Comparison of ENCODE assay signal across 12 cellular contexts in genomic region chr11:11980200-11980599, GRCh38. TPM values are rescaled to one million over a fixed set of nuclear protein-coding genes. Genes with fewer than 3 reads are reported as not detected.
A peak's percentile ranks its signal among the peaks of the same experiment; 100 is the strongest.
DNase-seq lines count a peak whose midpoint lies in the region; ATAC-seq, FAIRE-seq and TF ChIP-seq lines count a peak whose summit lies in the region.
"Had no signal": no experiment of that assay in that cellular context is flagged by ENCODE, and none has a peak within 500 bp of the region (broad histone marks: within the 10 kb centered on the region; RNA-seq: fewer than 3 reads in every experiment).

No MANE protein-coding gene starts in this region.

- H3K27me3 ChIP-seq in AG04450 (ENCODE audit: control insufficient read depth, insufficient read depth, low read length) (no peaks in the 10 kb centered on the region), ascending aorta (no peaks in the 10 kb centered on the region), keratinocyte (ENCODE audit: control insufficient read depth, extremely low read depth, insufficient read depth, low read length) (no peaks in the 10 kb centered on the region), skeletal muscle satellite cell (ENCODE audit: control insufficient read depth, insufficient read depth, low read length) (no peaks in the 10 kb centered on the region)

- ATAC-seq in HG02759 (IDR thresholded peaks at IDR 0.05; ENCODE audit: unreplicated experiment), result no peak
- no peak for ATAC-seq in HG03439 (IDR thresholded peaks at IDR 0.05; ENCODE audit: unreplicated experiment)
- no peak for ATAC-seq in GM21619 (IDR thresholded peaks at IDR 0.05; ENCODE audit: unreplicated experiment)

- intact Hi-C loops in ascending aorta (cut with DNase I), result no loop called here

- H3K9ac ChIP-seq in keratinocyte (ENCODE audit: control insufficient read depth, extremely low read depth, insufficient read depth, low read length) (no peak overlapping the region), skeletal muscle satellite cell (ENCODE audit: low read depth, low read length) (peak overlapping the region; percentile 60)

- H4K20me1 ChIP-seq in keratinocyte (ENCODE audit: control insufficient read depth, extremely low read depth, insufficient read depth, low read length), result no peaks in the 10 kb centered on the region

- H3K4me3 ChIP-seq in AG04450 (ENCODE audit: low read depth, low read length), result no peak overlapping the region
- H3K4me3 ChIP-seq in ascending aorta, result no peak overlapping the region
- H3K4me3 ChIP-seq in keratinocyte (ENCODE audit: control insufficient read depth in 2 of 3, extremely low read depth in 1 of 3, insufficient read depth in 2 of 3, low read depth in 1 of 3, low read length in 3 of 3), result no peak overlapping the region
- no peak overlapping the region for H3K4me3 ChIP-seq in skeletal muscle satellite cell (ENCODE audit: low read length)
- H3K4me3 ChIP-seq: skin epidermis had no signal

- peak overlapping the region; percentile 23 for H3K4me2 ChIP-seq in keratinocyte (ENCODE audit: control insufficient read depth, extremely low read depth, insufficient read depth, low read depth, low read length)
- no peak overlapping the region for H3K4me2 ChIP-seq in skeletal muscle satellite cell (ENCODE audit: low read length)

- POLR2A ChIA-PET in AG04450 (lab: Yijun Ruan, JAX), result no interaction called here

- dilution Hi-C loops in keratinocyte (cut with MboI; ENCODE audit: extremely low pct_ligation_motif_present, low sequenced_read_pairs), result no loop called here

- H3K9me3 ChIP-seq in AG04450 (ENCODE audit: control insufficient read depth, insufficient read depth, low read length) (peaks cover 7% of the 10 kb centered on the region), ascending aorta (no peaks in the 10 kb centered on the region), keratinocyte (ENCODE audit: control insufficient read depth, low read depth, low read length) (no peaks in the 10 kb centered on the region), skeletal muscle satellite cell (replicated peaks; ENCODE audit: low read length) (no peaks in the 10 kb centered on the region)

- TF ChIP-seq CTCF in AG04450 (IDR thresholded peaks at IDR 0.05; ENCODE audit: low read depth, low read length) (no peak), ascending aorta (IDR thresholded peaks at IDR 0.05) (no peak), keratinocyte (optimal IDR thresholded peaks at IDR 0.05 in 1 of 3, IDR thresholded peaks at IDR 0.05 in 1 of 3, conservative IDR thresholded peaks at IDR 0.05 in 1 of 3; ENCODE audit: extremely low read depth in 1 of 3, insufficient read depth in 2 of 3, low read length in 3 of 3) (no peak)

- DNase-seq in AG04450 (ENCODE audit: low read depth, low spot score), result no peak
- DNase-seq in ascending aorta (ENCODE audit: low spot score in 2 of 2), result no peak
- DNase-seq in keratinocyte (ENCODE audit: low read depth, low spot score), result no peak
- DNase-seq in pons (ENCODE audit: low spot score), result no peak
- DNase-seq: activated B cell treated with CpG ODN at 0.5 μM for 24 hours, NCI-H187 treated with DMSO at 0.1 percent for 48 hours, NCI-H748 treated with DMSO at 0.1 percent for 48 hours had no signal

- CTCF ChIA-PET in AG04450 (lab: Charles Lee), result interaction anchor here (2.2 kb wide), 1 partner anchor 8 kb away, joined by 9 read pairs; no protein-coding TSS in a partner anchor

- H3K36me3 ChIP-seq in ascending aorta (no peaks in the 10 kb centered on the region), keratinocyte (ENCODE audit: control insufficient read depth in 2 of 2, extremely low read depth in 1 of 2, insufficient read depth in 2 of 2, low read length in 2 of 2) (peaks cover 8 to 20% of the 10 kb centered on the region in 2 experiments), skeletal muscle satellite cell (ENCODE audit: insufficient read depth, low read length) (no peaks in the 10 kb centered on the region)

- H2AFZ ChIP-seq in keratinocyte (ENCODE audit: control insufficient read depth, low read length), result no peak overlapping the region

- no peaks in the 10 kb centered on the region for H3K9me1 ChIP-seq in keratinocyte (ENCODE audit: control insufficient read depth, extremely low read depth, insufficient read depth, low read length)

- H3K4me1 ChIP-seq in ascending aorta, result peaks cover 27 to 75% of the 10 kb centered on the region in 2 donors
- peaks cover 75% of the 10 kb centered on the region for H3K4me1 ChIP-seq in keratinocyte (ENCODE audit: control insufficient read depth, extremely low read depth, insufficient read depth, low read length)
- peaks cover 83% of the 10 kb centered on the region for H3K4me1 ChIP-seq in skeletal muscle satellite cell (ENCODE audit: control insufficient read depth, insufficient read depth, low read length)

- peak; percentile 76 for FAIRE-seq in keratinocyte (lab: Jason Lieb, UNC)

- H3K27ac ChIP-seq in AG04450 (ENCODE audit: low read depth, low read length) (peak overlapping the region; percentile 75), ascending aorta (peak overlapping the region; percentile 81 to 83), keratinocyte (ENCODE audit: control insufficient read depth, insufficient read depth, low read length) (peak overlapping the region; percentile 49)

- peaks cover 16% of the 10 kb centered on the region for H3K79me2 ChIP-seq in keratinocyte (ENCODE audit: control insufficient read depth, insufficient read depth, low read length)

RNA-seq across cellular contexts. Expression of gene DKK3, which starts 28.2 kb away (rescaled TPM):
- 928 and 935 TPM in 2 replicates for polyA plus RNA-seq in AG04450 (2011; rRNA removed)
- 350 and 365 TPM in 2 replicates for polyA minus RNA-seq in AG04450 (2011; rRNA and poly(A)+ RNA removed)
- 433 TPM for total RNA-seq in ascending aorta
- polyA plus RNA-seq in keratinocyte, result 712 to 984 TPM (median 777 TPM) in 3 replicates
- polyA plus RNA-seq in keratinocyte (2011; ENCODE audit: low read depth), result 449 TPM
- 673 and 675 TPM in 2 replicates for polyA plus RNA-seq in keratinocyte (2011; cell fraction: cytosol; rRNA removed)
- 1,006 and 1,193 TPM in 2 replicates for polyA plus RNA-seq in keratinocyte (2011; cell fraction: nucleus; rRNA removed)
- 451 and 482 TPM in 2 replicates for polyA plus RNA-seq in keratinocyte (2012; ENCODE audit: low replicate concordance)
- polyA minus RNA-seq in keratinocyte, result 466 to 661 TPM (median 564 TPM) in 3 replicates
- polyA minus RNA-seq in keratinocyte (2011; cell fraction: cytosol; rRNA and poly(A)+ RNA removed), result 657 TPM
- polyA minus RNA-seq in keratinocyte (2011; cell fraction: nucleus; rRNA and poly(A)+ RNA removed), result 427 and 766 TPM in 2 replicates
- total RNA-seq in skeletal muscle satellite cell (2012; rRNA removed), result 11.8 and 17.0 TPM in 2 replicates
- total RNA-seq: activated B cell treated with CpG ODN at 0.5 μM for 24 hours had no signal
